In the genomic region with DNA sequence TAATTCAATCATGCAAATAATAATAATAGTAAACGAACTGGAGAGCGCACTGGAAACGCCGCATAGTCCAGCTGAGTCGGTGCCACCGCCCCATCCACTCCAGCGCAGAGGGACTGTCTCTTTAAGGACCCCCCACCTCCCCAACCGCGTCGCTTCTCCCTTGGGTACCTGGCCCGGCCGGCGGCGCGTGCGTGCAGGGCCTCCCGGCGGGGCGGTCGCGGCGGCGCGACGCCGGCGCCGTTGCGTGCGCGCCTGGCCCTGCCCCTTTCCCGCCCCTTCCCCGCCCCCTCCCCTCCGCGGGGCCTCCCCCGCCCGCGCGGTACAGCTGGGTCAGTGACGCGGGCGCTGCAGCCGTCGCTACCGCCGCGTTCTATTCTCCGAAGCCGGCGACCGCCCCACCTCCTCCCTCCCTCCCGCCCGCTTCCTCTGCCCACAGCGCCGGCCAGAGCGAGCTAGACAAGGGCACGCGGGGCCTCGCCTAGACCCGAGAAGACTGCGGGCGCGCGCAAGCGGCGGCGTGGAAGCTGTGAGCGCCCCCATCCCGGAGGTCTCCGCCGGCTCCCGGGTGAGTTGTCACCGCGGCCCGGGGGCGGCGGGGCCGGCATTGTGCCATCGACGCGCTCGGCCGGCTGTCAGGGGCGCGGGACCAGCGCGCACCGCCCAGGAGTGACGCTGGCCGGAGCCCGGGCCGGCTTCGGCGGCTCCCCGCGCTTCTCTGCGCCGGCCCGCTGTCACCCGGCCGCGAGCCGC, we compare ENCODE assay signal across 8 cellular contexts. TPM values are rescaled to one million over a fixed set of nuclear protein-coding genes. Genes with fewer than 3 reads are reported as not detected.
DNase-seq lines count a peak whose midpoint lies in the region; ATAC-seq and TF ChIP-seq lines count a peak whose summit lies in the region.

A gene with protein sequence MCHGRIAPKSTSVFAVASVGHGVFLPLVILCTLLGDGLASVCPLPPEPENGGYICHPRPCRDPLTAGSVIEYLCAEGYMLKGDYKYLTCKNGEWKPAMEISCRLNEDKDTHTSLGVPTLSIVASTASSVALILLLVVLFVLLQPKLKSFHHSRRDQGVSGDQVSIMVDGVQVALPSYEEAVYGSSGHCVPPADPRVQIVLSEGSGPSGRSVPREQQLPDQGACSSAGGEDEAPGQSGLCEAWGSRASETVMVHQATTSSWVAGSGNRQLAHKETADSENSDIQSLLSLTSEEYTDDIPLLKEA (plus strand): TSS at position 333 of the 750 bp plus-strand sequence. CDS start 46,997 bp downstream, outside the sequence.

- H3K27ac ChIP-seq in OCI-LY7 (ENCODE audit: low read depth, low read length, poor library complexity, severe bottlenecking): peak within 1 kb of the TSS; percentile 99

- peak within 1 kb of the TSS; percentile 67 for H3K4me3 ChIP-seq in Caco-2 (ENCODE audit: low read depth, low read length)
- H3K4me3 ChIP-seq in OCI-LY7 (ENCODE audit: low read depth, low read length, poor library complexity, severe bottlenecking): peak within 1 kb of the TSS; percentile 78
- H3K4me3 ChIP-seq in epithelial cell of esophagus (ENCODE audit: low read length): peak within 1 kb of the TSS; percentile 79
- peak within 1 kb of the TSS; percentile 74 for H3K4me3 ChIP-seq in mucosa of descending colon

- peaks cover 36% of the 10 kb centered on the region for H3K4me1 ChIP-seq in Caco-2
- H3K4me1 ChIP-seq in OCI-LY7 (ENCODE audit: insufficient read depth, low read length, poor library complexity, severe bottlenecking): peaks cover 64% of the 10 kb centered on the region
- H3K4me1 ChIP-seq in mucosa of descending colon (ENCODE audit: low read depth): peaks cover 56% of the 10 kb centered on the region

- no peaks in the 10 kb centered on the region for H3K9me2 ChIP-seq in OCI-LY7 (ENCODE audit: insufficient read depth, low read length)

- H3K9me3 Mint-ChIP-seq in Caco-2 (ENCODE audit: unreplicated experiment) (no peaks in the 10 kb centered on the region), IgD-negative memory B cell (no peaks in the 10 kb centered on the region)

- POLR2A ChIA-PET in Caco-2 (lab: Charles Lee): interaction anchor here (0.5 to 1.2 kb wide), 3 partner anchors 102 to 720 kb away, joined by 4 to 6 read pairs (median 5); a partner anchor contains a TSS
- POLR2A ChIA-PET in OCI-LY7 (lab: Charles Lee): interaction anchor here (0.6 to 1.9 kb wide), 13 partner anchors 14 to 478 kb away, joined by 3 to 11 read pairs (median 4); no protein-coding TSS in a partner anchor

- intact Hi-C loops in Caco-2 (cut with micrococcal nuclease; ENCODE audit: unreplicated experiment) (loop anchor here (2.0 kb wide), 1 partner anchor 21 kb away; no protein-coding TSS in a partner anchor), OCI-LY7 (cut with micrococcal nuclease; ENCODE audit: unreplicated experiment) (loop anchor here (5.0 to 10.0 kb wide), 5 partner anchors 156 to 1193 kb away; a partner anchor contains a TSS), mucosa of descending colon (cut with DNase I, micrococcal nuclease) (loop anchor here in 1 of 2 donors (10.0 kb wide), 1 partner anchor 53 kb away; no protein-coding TSS in a partner anchor)

- H3K9me3 ChIP-seq in Caco-2 (no peaks in the 10 kb centered on the region), OCI-LY7 (ENCODE audit: low read length) (no peaks in the 10 kb centered on the region), mucosa of descending colon (no peaks in the 10 kb centered on the region)

- H3K79me2 ChIP-seq in OCI-LY7 (ENCODE audit: insufficient read depth, low read depth, low read length): peaks cover 40% of the 10 kb centered on the region

- DNase-seq in Caco-2 (peak; percentile 88 to 90), OCI-LY7 (ENCODE audit: low spot score) (peak; percentile 95), activated T-cell treated with anti-CD3 and anti-CD28 coated beads for 4 hours (peak; percentile 82), epithelial cell of esophagus (ENCODE audit: low read depth) (peak; percentile 89), mucosa of descending colon (peak; percentile 91 to 95 (median 95))
- peak; percentile 82 for DNase-seq in stimulated activated CD8-positive, alpha-beta memory T cell treated with anti-CD3 and anti-CD28 coated beads, Interleukin-4, amount 100 ng/mL, for 24 hours (ENCODE audit: low read depth)

- ATAC-seq in GM21515 (IDR thresholded peaks at IDR 0.05; ENCODE audit: unreplicated experiment): peak; percentile 59
- peak; percentile 82 for ATAC-seq in mucosa of descending colon

- H3K4me2 ChIP-seq in OCI-LY7 (ENCODE audit: low read length): peak within 1 kb of the TSS; percentile 97

- H2AFZ ChIP-seq in OCI-LY7 (ENCODE audit: low read length): peak within 1 kb of the TSS; percentile 77

- no peaks in the 10 kb centered on the region for H3K27me3 Mint-ChIP-seq in Caco-2 (ENCODE audit: insufficient read depth, unreplicated experiment)
- H3K27me3 Mint-ChIP-seq in IgD-negative memory B cell: no peaks in the 10 kb centered on the region

- no peaks in the 10 kb centered on the region for H3K27me3 ChIP-seq in Caco-2 (replicated peaks; ENCODE audit: control insufficient read depth, insufficient read depth, low read length)

- CTCF ChIA-PET in Caco-2 (lab: Charles Lee): interaction anchor here (0.6 to 1.0 kb wide), 2 partner anchors 32 to 116 kb away, joined by 3 read pairs; no protein-coding TSS in a partner anchor
- CTCF ChIA-PET in OCI-LY7 (lab: Charles Lee; ENCODE audit: unreplicated experiment): interaction anchor here (0.5 to 0.6 kb wide), 4 partner anchors 12 to 107 kb away, joined by 3 to 6 read pairs (median 4); no protein-coding TSS in a partner anchor

- H3K4me3 Mint-ChIP-seq in Caco-2 (ENCODE audit: unreplicated experiment) (peak within 1 kb of the TSS; percentile 91), IgD-negative memory B cell (peak within 1 kb of the TSS; percentile 86 to 99 (median 96))

- BruUV-seq in Caco-2 (replicated peaks; lab: Mats Ljungman, UMichigan): no TSS peak
- BruUV-seq in OCI-LY7 (replicated peaks; lab: Mats Ljungman, UMichigan): no TSS peak

- H3K36me3 Mint-ChIP-seq in Caco-2 (ENCODE audit: insufficient read depth, unreplicated experiment): peaks cover 6% of the 10 kb centered on the region
- peaks cover 1% of the 10 kb centered on the region for H3K36me3 Mint-ChIP-seq in IgD-negative memory B cell

- H3K27ac Mint-ChIP-seq in Caco-2 (ENCODE audit: unreplicated experiment) (peak within 1 kb of the TSS; percentile 78), IgD-negative memory B cell (peak within 1 kb of the TSS; percentile 89 to 97 (median 90))

- H3K36me3 ChIP-seq in Caco-2 (ENCODE audit: control insufficient read depth, insufficient read depth, low read length): no peaks in the 10 kb centered on the region
- H3K36me3 ChIP-seq in OCI-LY7 (ENCODE audit: insufficient read depth, low read length): peaks cover 27% of the 10 kb centered on the region; the same call in 1 of the 2 replicates
- H3K36me3 ChIP-seq in mucosa of descending colon (ENCODE audit: low read depth): no peaks in the 10 kb centered on the region

- H3K4me1 Mint-ChIP-seq in Caco-2 (ENCODE audit: low read depth, unreplicated experiment): peaks cover 52% of the 10 kb centered on the region
- peaks cover 30 to 47% (median 45%) of the 10 kb centered on the region in 3 donors for H3K4me1 Mint-ChIP-seq in IgD-negative memory B cell

- H4K20me1 ChIP-seq in OCI-LY7 (ENCODE audit: insufficient read depth, low read length): peaks cover 6% of the 10 kb centered on the region; the same call in 1 of the 2 replicates

- no peak for TF ChIP-seq CTCF in Caco-2 (IDR thresholded peaks at IDR 0.05; ENCODE audit: insufficient read depth in 1 of 2, low read depth in 1 of 2, low read length in 1 of 2, severe bottlenecking in 1 of 2, unreplicated experiment in 1 of 2)
- TF ChIP-seq CTCF in OCI-LY7 (conservative IDR thresholded peaks at IDR 0.05; ENCODE audit: low read length): no peak
- TF ChIP-seq CTCF in epithelial cell of esophagus (IDR thresholded peaks at IDR 0.05; ENCODE audit: insufficient read depth, low read depth, low read length, missing control alignments): no peak
- TF ChIP-seq CTCF in mucosa of descending colon (IDR thresholded peaks at IDR 0.05): no peak

RNA-seq across cellular contexts. Expression of the gene that starts here (rescaled TPM):
- total RNA-seq in Caco-2 (2022): 16.6 and 21.5 TPM in 2 replicates
- polyA plus RNA-seq in IgD-negative memory B cell: 14.3 TPM
- total RNA-seq in OCI-LY7 (2014; rRNA removed; shearing (Covaris generic)): 19.3 and 23.1 TPM in 2 replicates
- total RNA-seq in OCI-LY7 (2022): 40.9 and 43.6 TPM in 2 replicates
- 10 to 100 TPM; 56.3 to 98.3 (median 95.6) TPM for total RNA-seq in mucosa of descending colon

Comparison
In these comparisons a context has a peak if more than half of its experiments do, and no peak if none do; other contexts are left out.
1. Peak in every context shown above with its lines: DNase-seq, ATAC-seq, H3K4me3 ChIP-seq and H3K27ac ChIP-seq.